ENCODE assay signal across 1 cellular context in genomic region chr5:149828161-149829011, GRCh38.
TF ChIP-seq lines count a peak whose summit lies in the region.

No MANE protein-coding gene starts in this region.

TF ChIP-seq in IMR-90, 13 proteins besides CTCF, POLR2A, EP300 and RAD21:
- TF ChIP-seq BHLHE40 (IDR thresholded peaks at IDR 0.05; ENCODE audit: low read depth, low read length) (0 out of 2 replicates have a peak, but pooled peaks have one; percentile 16), FOS (IDR thresholded peaks at IDR 0.05; ENCODE audit: low read depth, low read length) (no peak), MAZ (IDR thresholded peaks at IDR 0.05; ENCODE audit: borderline replicate concordance, low read depth, low read length) (peak; percentile 18; the same call in 1 of the 2 replicates), RCOR1 (IDR thresholded peaks at IDR 0.05; ENCODE audit: insufficient replicate concordance, low read length) (peak; percentile 17), CEBPB (IDR thresholded peaks at IDR 0.05; ENCODE audit: low read depth, low read length) (peak; percentile 96), SMC3 (IDR thresholded peaks at IDR 0.05; ENCODE audit: low read depth, low read length) (peak; percentile 97), MXI1 (IDR thresholded peaks at IDR 0.05; ENCODE audit: borderline replicate concordance, low read depth, low read length) (no peak)
